ENCODE assay signal across 21 cellular contexts in the genomic region with DNA sequence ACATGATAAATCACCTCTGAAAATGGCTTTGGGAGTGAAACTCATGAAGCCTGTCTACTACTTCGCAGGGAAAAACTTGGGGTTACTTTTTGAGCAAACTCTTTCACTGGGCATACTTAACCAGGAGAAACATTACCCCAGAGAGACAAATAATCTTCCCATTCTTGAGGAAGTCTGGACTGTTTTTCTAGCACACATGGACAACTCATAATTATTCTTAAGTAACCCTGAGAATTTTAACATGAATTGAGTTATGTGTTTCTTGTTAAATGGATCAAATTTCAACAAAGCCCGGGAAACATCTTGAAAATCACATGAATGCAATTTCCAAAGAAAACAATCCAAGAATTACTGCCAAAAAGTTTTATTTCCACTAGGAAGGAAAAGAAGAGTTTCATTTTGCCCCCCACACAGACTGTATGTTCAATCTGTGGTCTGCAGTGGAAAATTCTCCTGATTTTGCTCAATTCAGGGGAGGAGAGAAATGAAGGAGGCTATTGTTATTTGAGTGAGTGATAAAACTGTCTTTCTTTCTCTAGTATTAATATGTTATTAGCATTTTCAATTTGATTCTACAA.
A peak's percentile ranks its signal among the peaks of the same experiment; 100 is the strongest.
DNase-seq lines count a peak whose midpoint lies in the region; TF ChIP-seq lines count a peak whose summit lies in the region.
"Had no signal": no experiment of that assay in that cellular context is flagged by ENCODE, and none has a peak within 500 bp of the region (broad histone marks: within the 10 kb centered on the region; RNA-seq: fewer than 3 reads in every experiment).

No MANE protein-coding gene starts in this region.

- no peaks in the 10 kb centered on the region for H3K36me3 Mint-ChIP-seq in nephron (ENCODE audit: low read depth)

- no peak overlapping the region for H3K4me3 ChIP-seq in AG10803 (ENCODE audit: low read length)
- H3K4me3 ChIP-seq in astrocyte of the spinal cord (ENCODE audit: low read depth, low read length), result no peak overlapping the region
- H3K4me3 ChIP-seq in fibroblast of the aortic adventitia (ENCODE audit: low read depth, low read length), result no peak overlapping the region
- H3K4me3 ChIP-seq in ascending aorta, result no peak overlapping the region

- no peak overlapping the region for H3K27ac ChIP-seq in ascending aorta
- H3K27ac ChIP-seq: RWPE1 had no signal

- intact Hi-C loops in ascending aorta (cut with DNase I) (no loop called here), posterior cingulate gyrus (cut with DNase I) (no loop called here)

- H3K4me1 Mint-ChIP-seq in nephron, result peaks cover 33% of the 10 kb centered on the region
- H3K4me1 Mint-ChIP-seq: activated CD4-positive, alpha-beta T cell treated with anti-CD3 and anti-CD28 coated beads for 36 hours had no signal

- TF ChIP-seq CTCF in AG10803 (conservative IDR thresholded peaks at IDR 0.05; ENCODE audit: low read length), result no peak
- TF ChIP-seq CTCF in astrocyte of the spinal cord (IDR thresholded peaks at IDR 0.05; ENCODE audit: low read depth, low read length), result no peak
- no peak for TF ChIP-seq CTCF in fibroblast of the aortic adventitia (IDR thresholded peaks at IDR 0.05; ENCODE audit: insufficient read depth, low read length)
- TF ChIP-seq CTCF in nephron (IDR thresholded peaks at IDR 0.05; ENCODE audit: unreplicated experiment in 3 of 3), result no peak
- TF ChIP-seq CTCF in ascending aorta (IDR thresholded peaks at IDR 0.05), result no peak

- H3K27me3 ChIP-seq in ascending aorta, result no peaks in the 10 kb centered on the region

- in situ Hi-C loops in astrocyte of the spinal cord (cut with HindIII; ENCODE audit: low sequenced_read_pairs), result no loop called here

- H3K27me3 Mint-ChIP-seq in nephron (ENCODE audit: low read depth), result no peaks in the 10 kb centered on the region
- H3K27me3 Mint-ChIP-seq: activated CD4-positive, alpha-beta T cell treated with anti-CD3 and anti-CD28 coated beads for 36 hours; activated naive CD8-positive, alpha-beta T cell treated with anti-CD3 and anti-CD28 coated beads, Interleukin-2, amount 50 U/mL, for 24 hours had no signal

- no peak overlapping the region for H3K4me3 Mint-ChIP-seq in nephron
- H3K4me3 Mint-ChIP-seq: activated CD4-positive, alpha-beta T cell treated with anti-CD3 and anti-CD28 coated beads for 36 hours; activated naive CD8-positive, alpha-beta T cell treated with anti-CD3 and anti-CD28 coated beads, Interleukin-2, amount 50 U/mL, for 24 hours; activated T-helper 1 cell treated with anti-CD3 and anti-CD28 coated beads, Interleukin-12 subunit alpha, Interleukin-12 subunit beta, Interleukin-2, Interleukin-4 antibody, amounts not matched to agents 30 ng/mL and 10 ng/mL and 1 ng/mL, durations not matched to agents 14 hours and 24 hours and 36 hours; natural killer cell treated with Interleukin-12 subunit alpha and Interleukin-12 subunit beta and Interleukin-15 and Interleukin-18, amount 100 ng/mL, for 72 hours had no signal

- H3K9me3 ChIP-seq in ascending aorta, result no peaks in the 10 kb centered on the region

- peak overlapping the region; percentile 76 to 87 (median 77) for H3K27ac Mint-ChIP-seq in nephron
- H3K27ac Mint-ChIP-seq: activated CD4-positive, alpha-beta T cell treated with anti-CD3 and anti-CD28 coated beads for 36 hours; activated naive CD8-positive, alpha-beta T cell treated with anti-CD3 and anti-CD28 coated beads, Interleukin-2, amount 50 U/mL, for 24 hours; activated T-helper 1 cell treated with anti-CD3 and anti-CD28 coated beads, Interleukin-12 subunit alpha, Interleukin-12 subunit beta, Interleukin-2, Interleukin-4 antibody, amounts not matched to agents 30 ng/mL and 10 ng/mL and 1 ng/mL, durations not matched to agents 14 hours and 24 hours and 36 hours; natural killer cell treated with Interleukin-12 subunit alpha and Interleukin-12 subunit beta and Interleukin-15 and Interleukin-18, amount 100 ng/mL, for 72 hours had no signal

- H3K36me3 ChIP-seq in ascending aorta, result no peaks in the 10 kb centered on the region

- no peaks in the 10 kb centered on the region for H3K4me1 ChIP-seq in ascending aorta

- DNase-seq in AG10803 (ENCODE audit: low read depth) (peak; percentile 49), astrocyte of the spinal cord (ENCODE audit: low read depth, low spot score) (peak; percentile 34), fibroblast of the aortic adventitia (ENCODE audit: low read depth) (peak; percentile 65), anterior cingulate cortex (lab: John Stamatoyannopoulos, UW) (no peak), ascending aorta (ENCODE audit: low spot score in 2 of 2) (no peak), posterior cingulate gyrus (no peak), NCI-H2029 treated with DMSO at 0.1 percent for 48 hours (lab: John Stamatoyannopoulos, UW) (no peak)
- DNase-seq: activated CD4-positive, alpha-beta T cell treated with anti-CD3 and anti-CD28 coated beads for 36 hours; activated naive CD8-positive, alpha-beta T cell treated with anti-CD3 and anti-CD28 coated beads, Interleukin-2, amount 50 U/mL, for 24 hours; C1 segment of cervical spinal cord; cerebellar nuclear complex; glutamatergic neuron; GOT3; islet precursor cell; NCI-H1092 treated with DMSO at 0.1 percent for 48 hours; NCI-H510A treated with DMSO at 0.1 percent for 48 hours; substantia nigra had no signal

- H3K9me3 Mint-ChIP-seq in nephron, result peaks cover 9% of the 10 kb centered on the region
- H3K9me3 Mint-ChIP-seq: activated naive CD8-positive, alpha-beta T cell treated with anti-CD3 and anti-CD28 coated beads, Interleukin-2, amount 50 U/mL, for 24 hours had no signal

Comparison
In these comparisons a context has a peak if more than half of its experiments do, and no peak if none do; other contexts are left out.
1. DNase-seq: peak in AG10803 (single experiment), astrocyte of the spinal cord (single experiment) and fibroblast of the aortic adventitia (single experiment); none in anterior cingulate cortex (0 of 58), ascending aorta (0 of 2), posterior cingulate gyrus (0 of 10) and NCI-H2029 treated with DMSO at 0.1 percent for 48 hours (single experiment).